8 cellular contexts compared by ENCODE assay signal in the genomic region with DNA sequence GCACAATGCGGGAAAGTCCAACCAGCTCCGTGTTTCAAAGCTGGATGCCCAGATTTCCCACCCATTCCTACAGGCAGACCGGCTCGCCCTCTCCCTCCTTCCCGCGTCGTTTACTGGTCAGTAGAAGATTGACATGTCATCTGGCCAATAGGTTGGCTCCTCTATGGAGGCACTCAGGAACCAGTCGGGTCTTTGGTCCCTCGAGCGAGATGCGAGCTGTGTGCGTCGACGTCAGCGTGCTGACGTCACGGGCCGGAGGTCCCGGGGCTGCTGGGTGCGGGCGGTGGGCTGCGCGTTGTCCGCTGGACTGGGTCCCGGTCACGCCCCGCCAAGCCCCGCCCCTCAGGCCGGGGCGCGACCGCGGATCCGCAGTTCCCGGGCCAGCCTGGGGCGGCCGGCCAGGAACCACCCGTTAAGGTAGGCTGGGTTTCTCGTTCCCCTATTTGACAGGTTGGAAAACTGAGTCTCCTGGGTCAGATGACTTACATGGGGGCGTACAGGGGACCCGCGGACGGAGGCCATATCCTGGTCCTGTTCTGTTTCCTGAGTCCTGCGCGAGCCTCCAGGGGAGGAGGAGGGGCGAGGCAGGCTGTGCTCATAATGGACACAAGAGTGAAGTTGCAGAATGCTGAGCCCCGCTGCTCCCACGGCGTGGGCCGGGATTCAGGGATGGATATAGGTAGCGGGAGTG. TPM values are rescaled to one million over a fixed set of nuclear protein-coding genes. Genes with fewer than 3 reads are reported as not detected.
DNase-seq lines count a peak whose midpoint lies in the region; ATAC-seq and TF ChIP-seq lines count a peak whose summit lies in the region.

Gene STARD3NL, plus strand, starts transcription at position 242 of the 691 bp plus-strand sequence. CDS start 29,260 bp downstream, outside the sequence.

- WGBS in gastroesophageal sphincter (ENCODE audit: low coverage in 1 of 2), 2 donors, result 0% methylated on average over 1 to 2 of the region's 51 CpGs

- no peaks in the 10 kb centered on the region for H3K9me3 Mint-ChIP-seq in HFFc6
- no peaks in the 10 kb centered on the region for H3K9me3 Mint-ChIP-seq in activated naive CD4-positive, alpha-beta T cell treated with anti-CD3 and anti-CD28 coated beads, Interleukin-2, amount 10 ng/mL, durations not matched to agents 7 days and 5 days

- peak; percentile 99 for ATAC-seq in gastroesophageal sphincter

- no peaks in the 10 kb centered on the region for H3K27me3 ChIP-seq in gastroesophageal sphincter
- H3K27me3 ChIP-seq in neutrophil, result no peaks in the 10 kb centered on the region

- DNase-seq in GM04504 (ENCODE audit: low read depth) (peak; percentile 100), HFFc6 (peak; percentile 100), NB4 (ENCODE audit: low read depth) (peak; percentile 100), SK-N-MC (ENCODE audit: low read depth, low spot score) (peak; percentile 100), substantia nigra (lab: John Stamatoyannopoulos, UW) (peak; percentile 74 to 99 (median 93))
- peak; percentile 92 for DNase-seq in activated naive CD4-positive, alpha-beta T cell treated with anti-CD3 and anti-CD28 coated beads, Interleukin-2, amount 10 ng/mL, durations not matched to agents 7 days and 5 days

- H3K27ac Mint-ChIP-seq in HFFc6, result peak within 1 kb of the TSS; percentile 97
- peak within 1 kb of the TSS; percentile 91 for H3K27ac Mint-ChIP-seq in activated naive CD4-positive, alpha-beta T cell treated with anti-CD3 and anti-CD28 coated beads, Interleukin-2, amount 10 ng/mL, durations not matched to agents 7 days and 5 days

- CTCF ChIA-PET in activated naive CD4-positive, alpha-beta T cell treated with anti-CD3 and anti-CD28 coated beads, Interleukin-2, amount 10 ng/mL, durations not matched to agents 7 days and 5 days (lab: Charles Lee), result interaction anchor here (0.8 to 1.3 kb wide), 2 partner anchors 37 to 157 kb away, joined by 5 to 10 read pairs; no protein-coding TSS in a partner anchor

- H3K9me3 ChIP-seq in SK-N-MC (ENCODE audit: low read depth, low read length) (no peaks in the 10 kb centered on the region), gastroesophageal sphincter (no peaks in the 10 kb centered on the region), neutrophil (no peaks in the 10 kb centered on the region)

- peaks cover 34% of the 10 kb centered on the region for H3K4me1 Mint-ChIP-seq in HFFc6 (ENCODE audit: low read depth)
- H3K4me1 Mint-ChIP-seq in activated naive CD4-positive, alpha-beta T cell treated with anti-CD3 and anti-CD28 coated beads, Interleukin-2, amount 10 ng/mL, durations not matched to agents 7 days and 5 days, result peaks cover 32% of the 10 kb centered on the region

- H3K36me3 ChIP-seq in SK-N-MC (ENCODE audit: insufficient read depth, low read length), result no peaks in the 10 kb centered on the region
- H3K36me3 ChIP-seq in gastroesophageal sphincter, result no peaks in the 10 kb centered on the region
- no peaks in the 10 kb centered on the region for H3K36me3 ChIP-seq in neutrophil

- peak within 1 kb of the TSS; percentile 97 for H3K4me3 Mint-ChIP-seq in HFFc6
- H3K4me3 Mint-ChIP-seq in activated naive CD4-positive, alpha-beta T cell treated with anti-CD3 and anti-CD28 coated beads, Interleukin-2, amount 10 ng/mL, durations not matched to agents 7 days and 5 days, result peak within 1 kb of the TSS; percentile 97

- peaks cover 1% of the 10 kb centered on the region for H3K27me3 Mint-ChIP-seq in HFFc6 (ENCODE audit: insufficient read depth)
- peaks cover 7% of the 10 kb centered on the region for H3K27me3 Mint-ChIP-seq in activated naive CD4-positive, alpha-beta T cell treated with anti-CD3 and anti-CD28 coated beads, Interleukin-2, amount 10 ng/mL, durations not matched to agents 7 days and 5 days

- H3K27ac ChIP-seq in SK-N-MC (no peak within 1 kb of the TSS; the same call in 1 of the 2 replicates), gastroesophageal sphincter (peak within 1 kb of the TSS; percentile 88 to 95 (median 91)), neutrophil (peak within 1 kb of the TSS; percentile 88), substantia nigra (ENCODE audit: low read depth, low read length, poor library complexity, severe bottlenecking) (peak within 1 kb of the TSS; percentile 84)

- TF ChIP-seq CTCF in HFFc6 (IDR thresholded peaks at IDR 0.05), result no peak; the same call in 1 of the 2 replicates
- no peak for TF ChIP-seq CTCF in NB4 (IDR thresholded peaks at IDR 0.05; ENCODE audit: low read depth, low read length)
- peak in 3 of 4 experiments; percentile 22 to 31 (median 27) for TF ChIP-seq CTCF in gastroesophageal sphincter (IDR thresholded peaks at IDR 0.05)
- TF ChIP-seq CTCF in neutrophil (IDR thresholded peaks at IDR 0.05), result peak; percentile 78

- TF ChIP-seq POLR2A in NB4 (IDR thresholded peaks at IDR 0.05; ENCODE audit: extremely low read depth, insufficient read length) (peak; percentile 80), gastroesophageal sphincter (IDR thresholded peaks at IDR 0.05) (peak; percentile 52 to 73)

- H3K4me3 ChIP-seq in NB4 (ENCODE audit: low read depth, low read length), result peak within 1 kb of the TSS; percentile 78
- peak within 1 kb of the TSS; percentile 95 for H3K4me3 ChIP-seq in SK-N-MC
- peak within 1 kb of the TSS; percentile 70 for H3K4me3 ChIP-seq in gastroesophageal sphincter
- peak within 1 kb of the TSS; percentile 89 to 92 for H3K4me3 ChIP-seq in neutrophil (ENCODE audit: low read depth in 1 of 2, low read length in 1 of 2)

- H3K36me3 Mint-ChIP-seq in HFFc6 (ENCODE audit: low read depth), result no peaks in the 10 kb centered on the region
- H3K36me3 Mint-ChIP-seq in activated naive CD4-positive, alpha-beta T cell treated with anti-CD3 and anti-CD28 coated beads, Interleukin-2, amount 10 ng/mL, durations not matched to agents 7 days and 5 days, result no peaks in the 10 kb centered on the region

- TF ChIP-seq EP300 in gastroesophageal sphincter (IDR thresholded peaks at IDR 0.05), result no peak

- H3K4me1 ChIP-seq in gastroesophageal sphincter (peaks cover 6 to 43% (median 7%) of the 10 kb centered on the region in 3 donors), neutrophil (ENCODE audit: control insufficient read depth in 1 of 2, insufficient read depth in 1 of 2, low read depth in 1 of 2, low read length in 1 of 2) (peaks cover 33 to 42% of the 10 kb centered on the region in 2 experiments)

- H3K9ac ChIP-seq in SK-N-MC (ENCODE audit: insufficient read length), result peak within 1 kb of the TSS; percentile 79

RNA-seq across cellular contexts. Expression of gene STARD3NL, which starts in this region (rescaled TPM):
- 10 to 100 TPM; 44.5 to 53.2 (median 49.7) TPM for total RNA-seq in HFFc6 (2021; fragmentation: NEBNext Ultra II Directional; extraction: Animal tissue kit (Norgen Biotek cat#: 25700))
- total RNA-seq in gastroesophageal sphincter, result 10 to 100 TPM; 33.7 to 58.9 (median 37.8) TPM

Comparison
In these comparisons a context has a peak if more than half of its experiments do, and no peak if none do; other contexts are left out.
1. CTCF ChIP-seq: peak in gastroesophageal sphincter (3 of 4) and neutrophil (single experiment); none in HFFc6 (single experiment) and NB4 (single experiment).
2. Peak in every context shown above with its lines, with median percentiles within 50 percentile points of each other: DNase-seq and H3K4me3 ChIP-seq.